In genomic region chr4:183658362-183659028, GRCh38 we compare ENCODE assay signal across 8 cellular contexts. TPM values are rescaled to one million over a fixed set of nuclear protein-coding genes. Genes with fewer than 3 reads are reported as not detected.
A peak's percentile ranks its signal among the peaks of the same experiment; 100 is the strongest.
DNase-seq lines count a peak whose midpoint lies in the region; ATAC-seq and TF ChIP-seq lines count a peak whose summit lies in the region.

No MANE protein-coding gene starts in this region.

- H3K9me3 Mint-ChIP-seq in stimulated activated naive CD8-positive, alpha-beta T cell treated with anti-CD3 and anti-CD28 coated beads, Interleukin-15, Interleukin-2, amounts not matched to agents 100 ng/mL and 50 ng/mL, for 24 hours: no peaks in the 10 kb centered on the region

- peaks cover 24% of the 10 kb centered on the region for H3K36me3 Mint-ChIP-seq in stimulated activated naive CD8-positive, alpha-beta T cell treated with anti-CD3 and anti-CD28 coated beads, Interleukin-15, Interleukin-2, amounts not matched to agents 100 ng/mL and 50 ng/mL, for 24 hours (ENCODE audit: low read depth)

- peak in 1 of 56 donors; percentile 30 for TF ChIP-seq CTCF in dorsolateral prefrontal cortex (IDR thresholded peaks at IDR 0.05 in 54 of 56, conservative IDR thresholded peaks at IDR 0.05 in 2 of 56; ENCODE audit: low read depth in 1 of 56, partially characterized antibody in 56 of 56)
- TF ChIP-seq CTCF in lung (IDR thresholded peaks at IDR 0.05; ENCODE audit: control extremely low read depth, extremely low read depth): no peak

- H3K27me3 ChIP-seq in dorsolateral prefrontal cortex: no peaks in the 10 kb centered on the region
- H3K27me3 ChIP-seq in lung (ENCODE audit: control insufficient read depth, insufficient read depth): no peaks in the 10 kb centered on the region

- peak overlapping the region; percentile 94 for H3K4me3 Mint-ChIP-seq in stimulated activated naive CD8-positive, alpha-beta T cell treated with anti-CD3 and anti-CD28 coated beads, Interleukin-15, Interleukin-2, amounts not matched to agents 100 ng/mL and 50 ng/mL, for 24 hours

- peaks cover 0 to 12% of the 10 kb centered on the region in 2 donors for H3K36me3 ChIP-seq in lung (ENCODE audit: control insufficient read depth in 2 of 2, insufficient read depth in 2 of 2, low read length in 2 of 2)

- WGBS in lung, 2 donors: 0% methylated on average over 25 to 36 of the region's 39 CpGs

- peak; percentile 23 for ATAC-seq in HG03066 (IDR thresholded peaks at IDR 0.05; ENCODE audit: low read depth, unreplicated experiment)
- peak; percentile 2 for ATAC-seq in lung (ENCODE audit: insufficient read depth, low FRiP score)

- H3K4me3 ChIP-seq in dorsolateral prefrontal cortex (peak overlapping the region; percentile 46 to 97 (median 90)), lung (peak overlapping the region; percentile 89)

- H3K4me1 ChIP-seq in lung (ENCODE audit: control insufficient read depth in 2 of 2, insufficient read depth in 2 of 2, low read length in 2 of 2): peaks cover 4 to 12% of the 10 kb centered on the region in 2 donors

- peak overlapping the region; percentile 96 for H3K27ac Mint-ChIP-seq in stimulated activated naive CD8-positive, alpha-beta T cell treated with anti-CD3 and anti-CD28 coated beads, Interleukin-15, Interleukin-2, amounts not matched to agents 100 ng/mL and 50 ng/mL, for 24 hours

- intact Hi-C loops in dorsolateral prefrontal cortex (cut with DNase I): loop anchor here (2.0 to 10.0 kb wide), 3 partner anchors 152 to 184 kb away; partner anchors contain the start of gene ING2 (in 1 of the 2)

- no peaks in the 10 kb centered on the region for H3K27me3 Mint-ChIP-seq in stimulated activated naive CD8-positive, alpha-beta T cell treated with anti-CD3 and anti-CD28 coated beads, Interleukin-15, Interleukin-2, amounts not matched to agents 100 ng/mL and 50 ng/mL, for 24 hours

- peaks cover 38% of the 10 kb centered on the region for H3K4me1 Mint-ChIP-seq in stimulated activated naive CD8-positive, alpha-beta T cell treated with anti-CD3 and anti-CD28 coated beads, Interleukin-15, Interleukin-2, amounts not matched to agents 100 ng/mL and 50 ng/mL, for 24 hours (ENCODE audit: low read depth)

- DNase-seq in activated CD4-positive, CD25-positive, alpha-beta regulatory T cell treated with anti-CD3 and anti-CD28 coated beads, Interleukin-2, amount 50 U/mL, for 72 hours: peak; percentile 52
- DNase-seq in activated CD4-positive, CD25-positive, alpha-beta regulatory T cell (lab: John Stamatoyannopoulos, UW): no peak
- DNase-seq in T-helper 9 cell (peak; percentile 3), dorsolateral prefrontal cortex (peak in 2 of 10 donors; percentile 11 to 51), lung (ENCODE audit: low spot score) (no peak), NCI-H526 treated with DMSO at 0.1 percent for 48 hours (lab: John Stamatoyannopoulos, UW) (no peak)

- H3K27ac ChIP-seq in dorsolateral prefrontal cortex (peak overlapping the region in 52 of 59 donors; percentile 18 to 95 (median 86)), lung (ENCODE audit: low read depth in 1 of 2, low read length in 1 of 2) (peak overlapping the region; percentile 93 to 99)

- H3K9me3 ChIP-seq in lung (ENCODE audit: control insufficient read depth in 2 of 2, insufficient read depth in 1 of 2, low read length in 1 of 2): no peaks in the 10 kb centered on the region

RNA-seq across cellular contexts. Expression of gene RWDD4, which starts 0.5 kb away (rescaled TPM):
- total RNA-seq in dorsolateral prefrontal cortex (10 to 100 TPM in 74 of 120 experiments, 1 to 10 TPM in 46; 6.1 to 15.7 (median 10.6) TPM), lung (10 to 100 TPM; 18.5 to 19.9 TPM)
- 10 to 100 TPM; 10.9 to 13.5 TPM for polyA plus RNA-seq in lung

RNA-seq across cellular contexts. Expression of gene TRAPPC11, which starts 0.6 kb away (rescaled TPM):
- 10 to 100 TPM; 32.4 to 73.9 (median 52.2) TPM for total RNA-seq in dorsolateral prefrontal cortex
- 10 to 100 TPM; 35.3 to 80.1 TPM for total RNA-seq in lung
- polyA plus RNA-seq in lung: 10 to 100 TPM; 15.5 to 15.6 TPM

Comparison
In these comparisons a context has a peak if more than half of its experiments do, and no peak if none do; other contexts are left out.
1. DNase-seq: peak in activated CD4-positive, CD25-positive, alpha-beta regulatory T cell treated with anti-CD3 and anti-CD28 coated beads, Interleukin-2, amount 50 U/mL, for 72 hours (single experiment) and T-helper 9 cell (single experiment); none in activated CD4-positive, CD25-positive, alpha-beta regulatory T cell (0 of 4), lung (single experiment) and NCI-H526 treated with DMSO at 0.1 percent for 48 hours (single experiment).